In genomic region chr9:136326777-136327312, GRCh38 we compare ENCODE assay signal across 9 cellular contexts. TPM values are rescaled to one million over a fixed set of nuclear protein-coding genes. Genes with fewer than 3 reads are reported as not detected.
DNase-seq lines count a peak whose midpoint lies in the region; TF ChIP-seq lines count a peak whose summit lies in the region.
"Had no signal": no experiment of that assay in that cellular context is flagged by ENCODE, and none has a peak within 500 bp of the region (broad histone marks: within the 10 kb centered on the region; RNA-seq: fewer than 3 reads in every experiment).

No MANE protein-coding gene starts in this region.

- no peaks in the 10 kb centered on the region for H3K9me3 Mint-ChIP-seq in progenitor cell of endocrine pancreas (ENCODE audit: low read depth)

- peaks cover 6% of the 10 kb centered on the region for H3K4me1 Mint-ChIP-seq in progenitor cell of endocrine pancreas (ENCODE audit: low read depth)

- peaks cover 2% of the 10 kb centered on the region for H3K27me3 Mint-ChIP-seq in progenitor cell of endocrine pancreas

- H3K27me3 ChIP-seq in BLaER1 (no peaks in the 10 kb centered on the region), Peyer's patch (no peaks in the 10 kb centered on the region)

- peak overlapping the region; percentile 90 for H3K9ac ChIP-seq in BLaER1

- H3K4me2 ChIP-seq in BLaER1: peak overlapping the region; percentile 97

- no peak for TF ChIP-seq POLR2A in Peyer's patch (IDR thresholded peaks at IDR 0.05)

- H3K4me1 ChIP-seq in BLaER1 (peaks cover 81% of the 10 kb centered on the region), Peyer's patch (peaks cover 0 to 26% (median 11%) of the 10 kb centered on the region in 4 donors)

- H4K20me1 ChIP-seq in BLaER1: peaks cover 39% of the 10 kb centered on the region

- H3K9me3 ChIP-seq in BLaER1 (no peaks in the 10 kb centered on the region), Peyer's patch (no peaks in the 10 kb centered on the region)

- peak overlapping the region; percentile 99 for H3K27ac ChIP-seq in BLaER1
- H3K27ac ChIP-seq in Peyer's patch: peak overlapping the region; percentile 49 to 84 (median 66)

- TF ChIP-seq CTCF in Peyer's patch (IDR thresholded peaks at IDR 0.05) (no peak), epithelial cell of proximal tubule (conservative IDR thresholded peaks at IDR 0.05; ENCODE audit: low read depth, low read length) (no peak), progenitor cell of endocrine pancreas (IDR thresholded peaks at IDR 0.05; ENCODE audit: unreplicated experiment) (no peak)

- H3K4me3 Mint-ChIP-seq in progenitor cell of endocrine pancreas (ENCODE audit: low read depth): peak overlapping the region; percentile 72

- peak overlapping the region; percentile 82 for H3K4me3 ChIP-seq in BLaER1
- H3K4me3 ChIP-seq in Peyer's patch: peak overlapping the region; percentile 39 to 65 (median 61)
- H3K4me3 ChIP-seq in epithelial cell of proximal tubule (ENCODE audit: low read depth, low read length): peak overlapping the region; percentile 30

- no peaks in the 10 kb centered on the region for H3K36me3 Mint-ChIP-seq in progenitor cell of endocrine pancreas (ENCODE audit: insufficient read depth)

- peaks cover 19% of the 10 kb centered on the region for H3K36me3 ChIP-seq in BLaER1
- H3K36me3 ChIP-seq in Peyer's patch: no peaks in the 10 kb centered on the region

- H3K27ac Mint-ChIP-seq in progenitor cell of endocrine pancreas: peak overlapping the region; percentile 13

- DNase-seq in Peyer's patch (no peak), epithelial cell of proximal tubule (ENCODE audit: low read depth) (no peak), progenitor cell of endocrine pancreas (ENCODE audit: low spot score, unreplicated experiment) (no peak), NCI-H187 treated with DMSO at 0.1 percent for 48 hours (lab: John Stamatoyannopoulos, UW) (no peak), CD1c-positive myeloid dendritic cell (ENCODE audit: extremely low spot score) (no peak), NCI-H748 (lab: John Stamatoyannopoulos, UW; ENCODE audit: unreplicated experiment) (no peak), SW480 (ENCODE audit: low spot score) (no peak)

RNA-seq across cellular contexts. Expression of gene GPSM1, which starts 0.5 kb away (rescaled TPM):
- total RNA-seq in Peyer's patch (10 to 100 TPM in 1 of 4 donors, 1 to 10 TPM in 3; 3.7 to 25.6 (median 6.0) TPM), epithelial cell of proximal tubule (21.1 and 28.2 TPM in 2 replicates), progenitor cell of endocrine pancreas (79.2 and 82.2 TPM in 2 replicates)

RNA-seq across cellular contexts. Expression of gene CCDC187, which starts 23.0 kb away (rescaled TPM):
- total RNA-seq in Peyer's patch (1 to 10 TPM in 1 of 4 donors, under 1 TPM in 2, not detected in 1; 0.35 to 1.0 (median 0.67) TPM), epithelial cell of proximal tubule (0.75 TPM in 1 of 2 replicates, not detected in the other), progenitor cell of endocrine pancreas (1.2 and 1.4 TPM in 2 replicates)
- total RNA-seq: T-helper 2 cell treated with Interferon-gamma antibody and Interleukin-4, amounts not matched to agents 100 ng/mL and 5 ng/mL, for 36 hours had no signal

RNA-seq across cellular contexts. Expression of gene DNLZ, which starts 36.7 kb away (rescaled TPM):
- total RNA-seq in Peyer's patch: 10 to 100 TPM in 3 of 4 donors, 1 to 10 TPM in 1; 5.6 to 19.8 (median 13.5) TPM
- 67.2 and 73.6 TPM in 2 replicates for total RNA-seq in epithelial cell of proximal tubule
- total RNA-seq in progenitor cell of endocrine pancreas: 16.2 and 18.4 TPM in 2 replicates

RNA-seq across cellular contexts. Expression of gene CARD9, which starts 46.6 kb away (rescaled TPM):
- total RNA-seq in Peyer's patch (10 to 100 TPM in 1 of 4 donors, under 1 TPM in 3; 0.28 to 14.9 (median 0.64) TPM), epithelial cell of proximal tubule (1.2 and 1.4 TPM in 2 replicates), progenitor cell of endocrine pancreas (1.6 and 2.0 TPM in 2 replicates)

Comparison
In these comparisons a context has a peak if more than half of its experiments do, and no peak if none do; other contexts are left out.
1. H3K4me3 ChIP-seq: peak in every context shown above with its lines; median percentile 82 in BLaER1; 61 in Peyer's patch; 30 in epithelial cell of proximal tubule.